10 cellular contexts compared by ENCODE assay signal in the genomic region with DNA sequence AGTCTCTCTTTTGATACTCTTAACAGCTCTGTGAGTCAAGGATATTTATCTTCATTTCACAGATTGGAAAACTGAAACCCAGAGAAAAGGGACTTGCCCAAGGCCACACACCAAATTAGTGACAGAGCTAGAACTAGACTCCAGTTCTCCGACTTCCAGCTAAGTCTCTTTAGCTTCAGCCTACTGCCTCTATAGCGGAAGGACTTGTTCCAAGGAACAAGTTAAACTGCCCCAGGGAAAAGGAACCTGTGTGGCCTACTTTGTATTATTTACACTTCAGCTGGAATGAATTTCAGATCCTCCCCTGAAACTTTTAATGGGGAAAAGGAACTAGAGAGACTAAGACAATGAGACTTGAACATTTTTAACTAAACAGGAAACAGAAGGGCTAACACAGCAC. TPM values are rescaled to one million over a fixed set of nuclear protein-coding genes. Genes with fewer than 3 reads are reported as not detected.
DNase-seq lines count a peak whose midpoint lies in the region; ATAC-seq and TF ChIP-seq lines count a peak whose summit lies in the region.
"Had no signal": no experiment of that assay in that cellular context is flagged by ENCODE, and none has a peak within 500 bp of the region (broad histone marks: within the 10 kb centered on the region; RNA-seq: fewer than 3 reads in every experiment).

No MANE protein-coding gene starts in this region.

- no peak overlapping the region for H3K27ac ChIP-seq in CD4-positive, alpha-beta memory T cell (ENCODE audit: low read depth, low read length)
- H3K27ac ChIP-seq in colonic mucosa: peak overlapping the region; percentile 88
- H3K27ac ChIP-seq in neural cell (ENCODE audit: low read length): peak overlapping the region; percentile 90
- H3K27ac ChIP-seq: cardiac muscle cell had no signal

- no peaks in the 10 kb centered on the region for H3K9me3 Mint-ChIP-seq in CD4-positive, alpha-beta memory T cell

- DNase-seq in CD4-positive, alpha-beta memory T cell: no peak
- DNase-seq in MV-4-11 (lab: John Stamatoyannopoulos, UW) (peak; percentile 46), colonic mucosa (no peak), NCI-H1930 (lab: John Stamatoyannopoulos, UW) (no peak)

- peaks cover 4 to 7% of the 10 kb centered on the region in 2 donors for H3K36me3 Mint-ChIP-seq in CD4-positive, alpha-beta memory T cell

- ATAC-seq in HG02798 (IDR thresholded peaks at IDR 0.05; ENCODE audit: poor library complexity, unreplicated experiment): no peak
- ATAC-seq in HG03565 (IDR thresholded peaks at IDR 0.05; ENCODE audit: unreplicated experiment): no peak
- no peak for ATAC-seq in HG02763 (IDR thresholded peaks at IDR 0.05; ENCODE audit: unreplicated experiment)

- H3K4me1 Mint-ChIP-seq in CD4-positive, alpha-beta memory T cell: peaks cover 33 to 57% (median 40%) of the 10 kb centered on the region in 4 donors

- H3K9ac ChIP-seq in colonic mucosa (ENCODE audit: low read depth in 2 of 2, low read length in 2 of 2) (no peak overlapping the region), neural cell (ENCODE audit: low read length) (no peak overlapping the region)

- no peak for TF ChIP-seq RAD21 in neural cell (conservative IDR thresholded peaks at IDR 0.05)

- H3K9me3 ChIP-seq in CD4-positive, alpha-beta memory T cell (ENCODE audit: control insufficient read depth in 1 of 2, low read length in 2 of 2): no peaks in the 10 kb centered on the region
- H3K9me3 ChIP-seq in colonic mucosa (no peaks in the 10 kb centered on the region), neural cell (ENCODE audit: low read length) (no peaks in the 10 kb centered on the region)

- H3K36me3 ChIP-seq in CD4-positive, alpha-beta memory T cell (ENCODE audit: insufficient read depth, low read length): no peaks in the 10 kb centered on the region
- H3K36me3 ChIP-seq in colonic mucosa: no peaks in the 10 kb centered on the region
- H3K36me3 ChIP-seq in neural cell (ENCODE audit: insufficient read depth, low read length): no peaks in the 10 kb centered on the region
- H3K36me3 ChIP-seq: cardiac muscle cell had no signal

- H3K9me2 ChIP-seq in neural cell (ENCODE audit: insufficient read depth, low read length): no peaks in the 10 kb centered on the region

- H3K4me2 ChIP-seq in neural cell (ENCODE audit: low read length): no peak overlapping the region

- no peaks in the 10 kb centered on the region for H3K27me3 ChIP-seq in CD4-positive, alpha-beta memory T cell (ENCODE audit: insufficient read depth, low read length)
- H3K27me3 ChIP-seq in colonic mucosa (no peaks in the 10 kb centered on the region), neural cell (ENCODE audit: insufficient read depth, low read depth, low read length) (no peaks in the 10 kb centered on the region)
- H3K27me3 ChIP-seq: cardiac muscle cell had no signal

- POLR2A ChIA-PET in CD4-positive, alpha-beta memory T cell (lab: Charles Lee; ENCODE audit: partially characterized antibody): interaction anchor here (0.6 to 10.2 kb wide), 9 partner anchors 9 to 153 kb away, joined by 3 to 137 read pairs (median 4); a partner anchor contains a TSS

- CTCF ChIA-PET in CD4-positive, alpha-beta memory T cell (lab: Charles Lee; ENCODE audit: partially characterized antibody): interaction anchor here (0.6 to 2.4 kb wide), 10 partner anchors 9 to 104 kb away, joined by 3 to 26 read pairs (median 4); no protein-coding TSS in a partner anchor

- H3K4me3 Mint-ChIP-seq in CD4-positive, alpha-beta memory T cell: peak overlapping the region; percentile 49 to 93 (median 73)

- peaks cover 27% of the 10 kb centered on the region for H3K4me1 ChIP-seq in CD4-positive, alpha-beta memory T cell (ENCODE audit: insufficient read depth, low read length)
- no peaks in the 10 kb centered on the region for H3K4me1 ChIP-seq in colonic mucosa

- no peak for TF ChIP-seq EP300 in neural cell (conservative IDR thresholded peaks at IDR 0.05; ENCODE audit: poor library complexity, severe bottlenecking)

- no peaks in the 10 kb centered on the region for H4K20me1 ChIP-seq in neural cell (ENCODE audit: insufficient read depth)

- H3F3A ChIP-seq in neural cell (ENCODE audit: insufficient read depth, low read length, poor library complexity, severe bottlenecking): no peaks in the 10 kb centered on the region

- peaks cover 34% of the 10 kb centered on the region for H3K79me2 ChIP-seq in neural cell (replicated peaks; ENCODE audit: insufficient read depth, low read length)

- TF ChIP-seq CTCF in colonic mucosa (IDR thresholded peaks at IDR 0.05): no peak
- TF ChIP-seq CTCF in neural cell (IDR thresholded peaks at IDR 0.05; ENCODE audit: poor library complexity, severe bottlenecking): no peak

- H3K27me3 Mint-ChIP-seq in CD4-positive, alpha-beta memory T cell: no peaks in the 10 kb centered on the region

- intact Hi-C loops in CD4-positive, alpha-beta memory T cell (cut with micrococcal nuclease): no loop called here
- intact Hi-C loops in colonic mucosa (cut with DNase I): no loop called here

- H2AFZ ChIP-seq in neural cell (ENCODE audit: low read depth, low read length): no peak overlapping the region

- H3K27ac Mint-ChIP-seq in CD4-positive, alpha-beta memory T cell: peak overlapping the region; percentile 91 to 100 (median 99)

- H3K4me3 ChIP-seq in CD4-positive, alpha-beta memory T cell (ENCODE audit: low read length in 2 of 2): no peak overlapping the region
- H3K4me3 ChIP-seq in colonic mucosa (no peak overlapping the region), neural cell (ENCODE audit: low read length) (no peak overlapping the region)

TF ChIP-seq in neural cell, 6 proteins besides CTCF, POLR2A, EP300 and RAD21:
- TF ChIP-seq SMC3 (conservative IDR thresholded peaks at IDR 0.05; ENCODE audit: poor library complexity): no peak
- no peak for TF ChIP-seq POLR2AphosphoS5 (IDR thresholded peaks at IDR 0.05)
- TF ChIP-seq, protein P1, sequence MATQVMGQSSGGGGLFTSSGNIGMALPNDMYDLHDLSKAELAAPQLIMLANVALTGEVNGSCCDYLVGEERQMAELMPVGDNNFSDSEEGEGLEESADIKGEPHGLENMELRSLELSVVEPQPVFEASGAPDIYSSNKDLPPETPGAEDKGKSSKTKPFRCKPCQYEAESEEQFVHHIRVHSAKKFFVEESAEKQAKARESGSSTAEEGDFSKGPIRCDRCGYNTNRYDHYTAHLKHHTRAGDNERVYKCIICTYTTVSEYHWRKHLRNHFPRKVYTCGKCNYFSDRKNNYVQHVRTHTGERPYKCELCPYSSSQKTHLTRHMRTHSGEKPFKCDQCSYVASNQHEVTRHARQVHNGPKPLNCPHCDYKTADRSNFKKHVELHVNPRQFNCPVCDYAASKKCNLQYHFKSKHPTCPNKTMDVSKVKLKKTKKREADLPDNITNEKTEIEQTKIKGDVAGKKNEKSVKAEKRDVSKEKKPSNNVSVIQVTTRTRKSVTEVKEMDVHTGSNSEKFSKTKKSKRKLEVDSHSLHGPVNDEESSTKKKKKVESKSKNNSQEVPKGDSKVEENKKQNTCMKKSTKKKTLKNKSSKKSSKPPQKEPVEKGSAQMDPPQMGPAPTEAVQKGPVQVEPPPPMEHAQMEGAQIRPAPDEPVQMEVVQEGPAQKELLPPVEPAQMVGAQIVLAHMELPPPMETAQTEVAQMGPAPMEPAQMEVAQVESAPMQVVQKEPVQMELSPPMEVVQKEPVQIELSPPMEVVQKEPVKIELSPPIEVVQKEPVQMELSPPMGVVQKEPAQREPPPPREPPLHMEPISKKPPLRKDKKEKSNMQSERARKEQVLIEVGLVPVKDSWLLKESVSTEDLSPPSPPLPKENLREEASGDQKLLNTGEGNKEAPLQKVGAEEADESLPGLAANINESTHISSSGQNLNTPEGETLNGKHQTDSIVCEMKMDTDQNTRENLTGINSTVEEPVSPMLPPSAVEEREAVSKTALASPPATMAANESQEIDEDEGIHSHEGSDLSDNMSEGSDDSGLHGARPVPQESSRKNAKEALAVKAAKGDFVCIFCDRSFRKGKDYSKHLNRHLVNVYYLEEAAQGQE (IDR thresholded peaks at IDR 0.05; ENCODE audit: borderline replicate concordance): no peak
- TF ChIP-seq TAF1 (IDR thresholded peaks at IDR 0.05; ENCODE audit: low read depth): no peak
- TF ChIP-seq EZH2 (IDR thresholded peaks at IDR 0.05; ENCODE audit: borderline replicate concordance, insufficient read depth, low read length, poor library complexity, severe bottlenecking): no peak
- TF ChIP-seq MXI1 (conservative IDR thresholded peaks at IDR 0.05; ENCODE audit: poor library complexity, severe bottlenecking): no peak

RNA-seq across cellular contexts. Expression of a gene that starts 1.2 kb away (rescaled TPM):
- 1 to 10 TPM; 4.2 to 4.5 TPM for total RNA-seq in CD4-positive, alpha-beta memory T cell
- polyA plus RNA-seq in CD4-positive, alpha-beta memory T cell: 1 to 10 TPM; 4.0 to 5.3 TPM
- total RNA-seq in colonic mucosa: 10 to 100 TPM in 1 of 2 donors, 1 to 10 TPM in 1; 6.2 to 10.9 TPM
- 20.8 and 21.3 TPM in 2 replicates for polyA plus RNA-seq in neural cell
- polyA minus RNA-seq in neural cell: 8.0 and 10.1 TPM in 2 replicates

RNA-seq across cellular contexts. Expression of a gene that starts 1.5 kb away (rescaled TPM):
- 100 to 1,000 TPM; 376 to 380 TPM for total RNA-seq in CD4-positive, alpha-beta memory T cell
- polyA plus RNA-seq in CD4-positive, alpha-beta memory T cell: 100 to 1,000 TPM in 1 of 2 donors, 1 to 10 TPM in 1; 4.0 to 100 TPM
- total RNA-seq in colonic mucosa: 100 to 1,000 TPM; 154 to 158 TPM
- polyA plus RNA-seq in neural cell: 116 and 157 TPM in 2 replicates
- 247 and 307 TPM in 2 replicates for polyA minus RNA-seq in neural cell

RNA-seq across cellular contexts. Expression of a gene that starts 21.2 kb away (rescaled TPM):
- total RNA-seq in CD4-positive, alpha-beta memory T cell: 10 to 100 TPM; 66.8 to 68.6 TPM
- polyA plus RNA-seq in CD4-positive, alpha-beta memory T cell: 100 to 1,000 TPM in 1 of 2 donors, 10 to 100 TPM in 1; 77.5 to 105 TPM
- total RNA-seq in colonic mucosa: 10 to 100 TPM; 84.9 to 93.4 TPM
- 100 and 108 TPM in 2 replicates for polyA plus RNA-seq in neural cell
- 49.3 and 57.2 TPM in 2 replicates for polyA minus RNA-seq in neural cell

RNA-seq across cellular contexts. Expression of a gene that starts 23.9 kb away (rescaled TPM):
- not detected for total RNA-seq in CD4-positive, alpha-beta memory T cell
- not detected for polyA plus RNA-seq in CD4-positive, alpha-beta memory T cell
- not detected for total RNA-seq in colonic mucosa
- polyA plus RNA-seq in neural cell: 0.52 and 0.76 TPM in 2 replicates
- not detected in 2 replicates for polyA minus RNA-seq in neural cell
- total RNA-seq: cardiac muscle cell had no signal
- polyA plus RNA-seq: cardiac muscle cell, thymus had no signal

RNA-seq across cellular contexts. Expression of a gene that starts 30.6 kb away (rescaled TPM):
- 10 to 100 TPM; 38.6 to 40.2 TPM for total RNA-seq in CD4-positive, alpha-beta memory T cell
- polyA plus RNA-seq in CD4-positive, alpha-beta memory T cell: 100 to 1,000 TPM in 1 of 2 donors, 10 to 100 TPM in 1; 84.5 to 105 TPM
- 10 to 100 TPM; 45.1 to 70.1 TPM for total RNA-seq in colonic mucosa
- polyA plus RNA-seq in neural cell: 52.8 and 64.6 TPM in 2 replicates
- polyA minus RNA-seq in neural cell: 22.4 and 25.1 TPM in 2 replicates
